ENCODE assay signal across 9 cellular contexts in the genomic region with DNA sequence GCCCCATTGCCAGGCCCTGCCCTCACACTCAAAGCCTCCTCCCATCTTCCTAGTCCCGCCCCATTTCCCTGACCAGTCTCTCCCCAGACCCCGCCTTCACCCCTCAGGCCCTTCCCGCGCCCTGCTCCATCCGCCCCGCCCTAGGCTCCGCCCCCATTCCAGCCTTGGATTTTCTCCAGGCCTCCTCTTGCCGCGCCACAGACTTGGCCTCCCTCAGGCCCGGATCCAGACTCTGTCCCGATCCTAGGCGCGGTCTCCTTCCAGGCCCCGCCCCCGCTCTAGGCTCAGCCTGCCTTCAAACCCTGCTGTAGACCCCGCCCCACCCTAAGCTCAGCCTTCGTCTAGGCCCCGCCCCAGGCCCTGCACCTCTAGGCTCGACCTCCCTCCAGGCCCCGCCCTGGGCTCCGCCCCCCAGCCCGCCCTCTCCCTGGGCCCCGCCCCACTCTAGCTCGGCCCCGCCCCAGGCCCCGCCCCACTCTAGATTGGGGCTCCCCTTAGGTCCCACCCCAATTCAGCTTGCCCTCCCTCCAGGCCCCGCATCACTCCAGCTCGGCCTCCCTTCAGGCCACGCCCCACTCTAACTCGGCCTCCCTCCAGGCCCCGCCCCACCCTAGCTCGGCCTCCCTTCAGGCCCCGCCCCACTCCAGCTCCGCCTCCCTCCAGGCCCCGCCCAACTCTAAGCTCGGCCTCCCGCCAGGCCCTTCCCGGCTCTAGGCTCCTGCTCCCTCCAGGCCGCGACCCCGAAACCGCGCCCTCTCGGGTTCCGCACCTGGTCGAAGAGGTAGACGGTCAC. TPM values are rescaled to one million over a fixed set of nuclear protein-coding genes. Genes with fewer than 3 reads are reported as not detected.
A peak's percentile ranks its signal among the peaks of the same experiment; 100 is the strongest.
DNase-seq lines count a peak whose midpoint lies in the region; ATAC-seq and TF ChIP-seq lines count a peak whose summit lies in the region.
"Had no signal": no experiment of that assay in that cellular context is flagged by ENCODE, and none has a peak within 500 bp of the region (broad histone marks: within the 10 kb centered on the region; RNA-seq: fewer than 3 reads in every experiment).

No MANE protein-coding gene starts in this region.

- H3K36me3 ChIP-seq in neutrophil (no peaks in the 10 kb centered on the region), subcutaneous abdominal adipose tissue (ENCODE audit: control insufficient read depth in 5 of 5, insufficient read depth in 5 of 5, low read length in 5 of 5) (no peaks in the 10 kb centered on the region)

- H3K4me3 ChIP-seq in neutrophil (ENCODE audit: low read depth in 1 of 2, low read length in 1 of 2) = peak overlapping the region; percentile 52 to 59
- peak overlapping the region in 4 of 5 donors; percentile 57 to 77 (median 65) for H3K4me3 ChIP-seq in subcutaneous abdominal adipose tissue (ENCODE audit: low read depth in 1 of 5, low read length in 5 of 5)

- DNase-seq in DMS 273 treated with DMSO at 0.1 percent for 48 hours (lab: John Stamatoyannopoulos, UW) = peak; percentile 59
- DNase-seq in SHP77 treated with DMSO at 0.1 percent for 48 hours (lab: John Stamatoyannopoulos, UW) = peak; percentile 59
- DNase-seq in activated gamma-delta T cell treated with Interleukin-2 at 50 U/mL for 16 hours = peak; percentile 72
- DNase-seq in foreskin melanocyte = peak; percentile 94

- H3K9me3 ChIP-seq in neutrophil (peaks cover 5% of the 10 kb centered on the region), subcutaneous abdominal adipose tissue (ENCODE audit: control insufficient read depth in 5 of 5, low read length in 5 of 5) (no peaks in the 10 kb centered on the region)

- peak overlapping the region in 2 of 3 donors; percentile 67 to 74 for H3K27ac Mint-ChIP-seq in IgD-negative memory B cell

- H3K4me3 Mint-ChIP-seq in IgD-negative memory B cell = peak overlapping the region; percentile 44 to 83 (median 68)

- H3K9me3 Mint-ChIP-seq in IgD-negative memory B cell = no peaks in the 10 kb centered on the region

- H3K27ac ChIP-seq in neutrophil (no peak overlapping the region), subcutaneous abdominal adipose tissue (ENCODE audit: low read depth, low read length) (no peak overlapping the region)

- peaks cover 8 to 17% (median 11%) of the 10 kb centered on the region in 3 donors for H3K4me1 Mint-ChIP-seq in IgD-negative memory B cell

- H3K27me3 Mint-ChIP-seq in IgD-negative memory B cell = peaks cover 30% of the 10 kb centered on the region

- peaks cover 12 to 37% of the 10 kb centered on the region in 2 experiments for H3K4me1 ChIP-seq in neutrophil (ENCODE audit: control insufficient read depth in 1 of 2, insufficient read depth in 1 of 2, low read depth in 1 of 2, low read length in 1 of 2)
- H3K4me1 ChIP-seq in subcutaneous abdominal adipose tissue (ENCODE audit: control insufficient read depth in 5 of 5, insufficient read depth in 5 of 5, low read length in 5 of 5) = peaks cover 0 to 46% (median 32%) of the 10 kb centered on the region in 5 donors

- peaks cover 88% of the 10 kb centered on the region for H3K27me3 ChIP-seq in neutrophil
- peaks cover 0 to 12% (median 4%) of the 10 kb centered on the region in 5 donors for H3K27me3 ChIP-seq in subcutaneous abdominal adipose tissue (ENCODE audit: control insufficient read depth in 5 of 5, insufficient read depth in 4 of 5, low read length in 5 of 5)

- peaks cover 3% of the 10 kb centered on the region for H3K36me3 Mint-ChIP-seq in IgD-negative memory B cell

- no peak for TF ChIP-seq CTCF in neutrophil (IDR thresholded peaks at IDR 0.05)

- peak; percentile 52 for ATAC-seq in GM21528 (IDR thresholded peaks at IDR 0.05; ENCODE audit: low FRiP score, unreplicated experiment)

- peak overlapping the region in 4 of 5 donors; percentile 46 to 81 (median 58) for H3K9ac ChIP-seq in subcutaneous abdominal adipose tissue (ENCODE audit: low read length in 5 of 5)

RNA-seq across cellular contexts. Expression of a gene that starts 18.5 kb away (rescaled TPM):
- not detected for polyA plus RNA-seq in IgD-negative memory B cell

RNA-seq across cellular contexts. Expression of a gene that starts 24.0 kb away (rescaled TPM):
- polyA plus RNA-seq in IgD-negative memory B cell = 31.8 TPM

RNA-seq across cellular contexts. Expression of a gene that starts 37.7 kb away (rescaled TPM):
- polyA plus RNA-seq in IgD-negative memory B cell = 0.48 TPM

RNA-seq across cellular contexts. Expression of a gene that starts 47.3 kb away (rescaled TPM):
- polyA plus RNA-seq in IgD-negative memory B cell = 40.3 TPM

RNA-seq across cellular contexts. Expression of a gene that starts 58.9 kb away (rescaled TPM):
- polyA plus RNA-seq in IgD-negative memory B cell = not detected
- polyA plus RNA-seq: neural cell had no signal
